ENCODE assay signal across 9 cellular contexts in the genomic region with DNA sequence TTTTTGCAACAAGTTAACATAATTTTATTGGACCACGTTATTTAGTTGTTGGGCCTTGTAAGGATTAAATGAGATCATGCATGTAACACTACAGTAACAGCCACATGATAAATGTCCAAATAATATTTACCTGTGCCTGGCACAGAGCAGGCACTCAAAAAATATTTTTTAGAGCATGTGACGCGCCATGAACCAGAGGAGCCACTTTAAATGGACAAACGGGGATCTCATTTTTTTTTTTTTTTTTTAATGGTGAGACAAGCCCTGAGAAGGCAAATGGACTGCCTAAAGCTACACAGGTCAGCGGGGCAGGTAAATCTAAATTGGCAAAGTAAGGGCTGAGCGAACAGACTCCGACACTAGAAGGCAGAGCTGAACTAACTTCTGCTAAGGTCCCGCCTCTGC. TPM values are rescaled to one million over a fixed set of nuclear protein-coding genes. Genes with fewer than 3 reads are reported as not detected.
DNase-seq lines count a peak whose midpoint lies in the region; ATAC-seq and TF ChIP-seq lines count a peak whose summit lies in the region.
"Had no signal": no experiment of that assay in that cellular context is flagged by ENCODE, and none has a peak within 500 bp of the region (broad histone marks: within the 10 kb centered on the region; RNA-seq: fewer than 3 reads in every experiment).

No MANE protein-coding gene starts in this region.

- H3K9me3 Mint-ChIP-seq in mesothelial cell of epicardium = no peaks in the 10 kb centered on the region

- peak overlapping the region; percentile 99 for H3K27ac Mint-ChIP-seq in mesothelial cell of epicardium

- intact Hi-C loops in left ventricle myocardium inferior (cut with micrococcal nuclease) = no loop called here
- intact Hi-C loops in left cardiac atrium (cut with DNase I) = no loop called here
- intact Hi-C loops in body of pancreas (cut with DNase I) = no loop called here

- 0 to 1% methylated on average over 8 of the region's 8 CpGs for WGBS in body of pancreas, 2 donors

- peaks cover 34% of the 10 kb centered on the region for H3K36me3 ChIP-seq in left ventricle myocardium inferior
- peaks cover 3 to 10% of the 10 kb centered on the region in 2 donors for H3K36me3 ChIP-seq in body of pancreas (replicated peaks in 1 of 2; ENCODE audit: insufficient read depth in 1 of 2, low read depth in 2 of 2)

- peak overlapping the region; percentile 95 for H3K4me3 ChIP-seq in left ventricle myocardium inferior
- no peak overlapping the region for H3K4me3 ChIP-seq in body of pancreas

- H3K27me3 Mint-ChIP-seq in mesothelial cell of epicardium (ENCODE audit: low read depth) = peaks cover 25% of the 10 kb centered on the region

- ATAC-seq in left cardiac atrium (no peak), body of pancreas (peak; percentile 11), GM18511 (IDR thresholded peaks at IDR 0.05; ENCODE audit: unreplicated experiment) (no peak)

- TF ChIP-seq CTCF in left ventricle myocardium inferior (IDR thresholded peaks at IDR 0.05; ENCODE audit: borderline replicate concordance) (no peak), body of pancreas (IDR thresholded peaks at IDR 0.05) (no peak), mesothelial cell of epicardium (IDR thresholded peaks at IDR 0.05; ENCODE audit: unreplicated experiment) (no peak)

- peaks cover 26% of the 10 kb centered on the region for H3K36me3 Mint-ChIP-seq in mesothelial cell of epicardium

- H3K9me3 ChIP-seq in left ventricle myocardium inferior (replicated peaks) (no peaks in the 10 kb centered on the region), body of pancreas (no peaks in the 10 kb centered on the region)

- peak overlapping the region; percentile 90 for H3K4me3 Mint-ChIP-seq in mesothelial cell of epicardium

- H3K4me1 ChIP-seq in left ventricle myocardium inferior (peaks cover 41% of the 10 kb centered on the region), body of pancreas (peaks cover 34% of the 10 kb centered on the region)

- no peak for TF ChIP-seq POLR2A in body of pancreas (IDR thresholded peaks at IDR 0.05)

- peak overlapping the region; percentile 99 for H3K27ac ChIP-seq in left ventricle myocardium inferior (replicated peaks)
- H3K27ac ChIP-seq in body of pancreas = peak overlapping the region; percentile 86 to 99 (median 97)

- peaks cover 29% of the 10 kb centered on the region for H3K4me1 Mint-ChIP-seq in mesothelial cell of epicardium

- H3K27me3 ChIP-seq in left ventricle myocardium inferior (ENCODE audit: low read depth) = peaks cover 16% of the 10 kb centered on the region
- H3K27me3 ChIP-seq in body of pancreas = no peaks in the 10 kb centered on the region

- no peak for DNase-seq in left ventricle myocardium inferior
- DNase-seq in left cardiac atrium = no peak
- DNase-seq in body of pancreas = no peak
- DNase-seq in mesothelial cell of epicardium (ENCODE audit: low spot score in 2 of 2, unreplicated experiment in 2 of 2) = no peak
- DNase-seq in DMS79 treated with DMSO at 0.1 percent for 48 hours (lab: John Stamatoyannopoulos, UW) = no peak
- no peak for DNase-seq in NCI-H524 treated with DMSO at 0.1 percent for 48 hours (lab: John Stamatoyannopoulos, UW)
- no peak for DNase-seq in NCI-H345 (lab: John Stamatoyannopoulos, UW)

RNA-seq across cellular contexts. Expression of a gene that starts 0.8 kb away (rescaled TPM):
- total RNA-seq in left ventricle myocardium inferior (611 TPM), left cardiac atrium (100 to 1,000 TPM; 811 to 841 TPM), body of pancreas (100 to 1,000 TPM; 454 to 832 TPM), mesothelial cell of epicardium (2,197 to 2,288 TPM (median 2,263 TPM) in 3 replicates)

RNA-seq across cellular contexts. Expression of a gene that starts 14.4 kb away (rescaled TPM):
- total RNA-seq in left ventricle myocardium inferior (not detected), left cardiac atrium (not detected), body of pancreas (not detected), mesothelial cell of epicardium (not detected in 3 replicates)
- total RNA-seq: LHCN-M2 had no signal

RNA-seq across cellular contexts. Expression of a gene that starts 14.7 kb away (rescaled TPM):
- total RNA-seq in left ventricle myocardium inferior (not detected), left cardiac atrium (not detected), body of pancreas (not detected), mesothelial cell of epicardium (not detected in 3 replicates)
- total RNA-seq: LHCN-M2 had no signal

RNA-seq across cellular contexts. Expression of a gene that starts 17.9 kb away (rescaled TPM):
- total RNA-seq in left ventricle myocardium inferior (not detected), left cardiac atrium (under 1 TPM; 0.24 to 0.68 TPM), body of pancreas (not detected), mesothelial cell of epicardium (0.43 to 0.62 TPM (median 0.58 TPM) in 3 replicates)

RNA-seq across cellular contexts. Expression of a gene that starts 23.8 kb away (rescaled TPM):
- total RNA-seq in left ventricle myocardium inferior (28.3 TPM), left cardiac atrium (10 to 100 TPM; 47.0 to 59.1 TPM), body of pancreas (100 to 1,000 TPM in 1 of 2 donors, 10 to 100 TPM in 1; 43.8 to 104 TPM), mesothelial cell of epicardium (78.8 to 83.9 TPM (median 82.4 TPM) in 3 replicates)
